8 cellular contexts compared by ENCODE assay signal in genomic region chr9:100505564-100506159, GRCh38. TPM values are rescaled to one million over a fixed set of nuclear protein-coding genes. Genes with fewer than 3 reads are reported as not detected.
DNase-seq lines count a peak whose midpoint lies in the region; ATAC-seq and TF ChIP-seq lines count a peak whose summit lies in the region.

No MANE protein-coding gene starts in this region.

- no peaks in the 10 kb centered on the region for H3F3A ChIP-seq in SK-N-SH (replicated peaks; ENCODE audit: insufficient read depth)

- TF ChIP-seq RAD21 in SK-N-SH (IDR thresholded peaks at IDR 0.05; ENCODE audit: low read length), result peak; percentile 39; the same call in 1 of the 2 replicates

- H2AFZ ChIP-seq in SK-N-SH (ENCODE audit: low read depth), result no peak overlapping the region

- no peaks in the 10 kb centered on the region for H3K9me2 ChIP-seq in SK-N-SH

- no peaks in the 10 kb centered on the region for H3K4me1 ChIP-seq in SK-N-SH (ENCODE audit: control insufficient read depth in 1 of 2, insufficient read depth in 2 of 2, low read depth in 1 of 2, low read length in 1 of 2)

- no peak for TF ChIP-seq EP300 in SK-N-SH (IDR thresholded peaks at IDR 0.05; ENCODE audit: borderline replicate concordance in 1 of 2, low read depth in 1 of 2, low read length in 1 of 2)

- no peaks in the 10 kb centered on the region for H3K9me3 ChIP-seq in SK-N-SH

- no peaks in the 10 kb centered on the region for H3K27me3 ChIP-seq in SK-N-SH (ENCODE audit: insufficient read depth)

- TF ChIP-seq CTCF in 22Rv1 (IDR thresholded peaks at IDR 0.05) (peak; percentile 91), SK-N-SH (IDR thresholded peaks at IDR 0.05) (peak; percentile 75)

- H3K79me2 ChIP-seq in SK-N-SH (ENCODE audit: insufficient read depth), result peaks cover 10% of the 10 kb centered on the region; the same call in 1 of the 2 replicates

- WGBS in SK-N-SH (ENCODE audit: low lambda C conversion rate), result 48% methylated on average over 4 of the region's 4 CpGs

- H3K4me2 ChIP-seq in SK-N-SH, result no peak overlapping the region

- no peaks in the 10 kb centered on the region for H4K20me1 ChIP-seq in SK-N-SH (ENCODE audit: insufficient read depth)

- peak; percentile 33 for DNase-seq in GDM1 (lab: John Stamatoyannopoulos, UW)
- peak; percentile 34 for DNase-seq in SK-N-SH
- peak; percentile 5 for DNase-seq in activated naive CD8-positive, alpha-beta T cell treated with anti-CD3 and anti-CD28 coated beads, Interleukin-2, amount 50 U/mL, for 16 hours (ENCODE audit: low read depth, low spot score)
- peak; percentile 70 for DNase-seq in iris pigment epithelial cell (ENCODE audit: low read depth)
- peak; percentile 66 to 85 for DNase-seq in stimulated activated CD4-positive, alpha-beta T cell treated with anti-CD3 and anti-CD28 coated beads, Interleukin-4, amount 100 ng/mL, for 48 hours (ENCODE audit: low read depth in 2 of 2)

- H3K36me3 ChIP-seq in SK-N-SH (replicated peaks in 1 of 2; ENCODE audit: control insufficient read depth in 1 of 2, insufficient read depth in 2 of 2, low read length in 1 of 2), result peaks cover 0 to 2% of the 10 kb centered on the region in 2 experiments

- CTCF ChIA-PET in SK-N-SH (lab: Yijun Ruan, JAX), result interaction anchor here (0.6 to 1.3 kb wide), 6 partner anchors 9 to 92 kb away, joined by 3 to 7 read pairs (median 3); no protein-coding TSS in a partner anchor

- peak; percentile 61 for ATAC-seq in HG02981 (IDR thresholded peaks at IDR 0.05; ENCODE audit: unreplicated experiment)
- ATAC-seq in GM18498 (IDR thresholded peaks at IDR 0.05; ENCODE audit: unreplicated experiment), result no peak

- H3K27ac ChIP-seq in 22Rv1 (no peak overlapping the region), SK-N-SH (ENCODE audit: low read depth in 2 of 2, low read length in 1 of 2) (no peak overlapping the region)

- peak overlapping the region in 1 of 2 experiments; percentile 27; a peak in 1 of 4 replicates for H3K4me3 ChIP-seq in SK-N-SH (ENCODE audit: low read depth in 2 of 2, low read length in 1 of 2)

- POLR2A ChIA-PET in SK-N-SH (lab: Yijun Ruan, JAX), result no interaction called here

- H3K9ac ChIP-seq in SK-N-SH, result no peak overlapping the region

TF ChIP-seq in SK-N-SH, 30 proteins besides CTCF, POLR2A, EP300 and RAD21:
- TF ChIP-seq SIN3A (IDR thresholded peaks at IDR 0.05; ENCODE audit: borderline replicate concordance, low read depth, low read length) (no peak), TCF12 (IDR thresholded peaks at IDR 0.05) (no peak), RXRA (IDR thresholded peaks at IDR 0.05; ENCODE audit: borderline replicate concordance, low read depth) (no peak), SMC3 (IDR thresholded peaks at IDR 0.05; ENCODE audit: low read depth, low read length) (0 out of 2 replicates have a peak, but pooled peaks have one; percentile 6), PBX3 (IDR thresholded peaks at IDR 0.05) (peak; percentile 67), TEAD4 (IDR thresholded peaks at IDR 0.05; ENCODE audit: borderline replicate concordance, insufficient read depth) (no peak)
- TF ChIP-seq, protein P1, sequence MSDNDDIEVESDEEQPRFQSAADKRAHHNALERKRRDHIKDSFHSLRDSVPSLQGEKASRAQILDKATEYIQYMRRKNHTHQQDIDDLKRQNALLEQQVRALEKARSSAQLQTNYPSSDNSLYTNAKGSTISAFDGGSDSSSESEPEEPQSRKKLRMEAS (IDR thresholded peaks at IDR 0.05; ENCODE audit: low read depth), result no peak
- TF ChIP-seq, protein P2, sequence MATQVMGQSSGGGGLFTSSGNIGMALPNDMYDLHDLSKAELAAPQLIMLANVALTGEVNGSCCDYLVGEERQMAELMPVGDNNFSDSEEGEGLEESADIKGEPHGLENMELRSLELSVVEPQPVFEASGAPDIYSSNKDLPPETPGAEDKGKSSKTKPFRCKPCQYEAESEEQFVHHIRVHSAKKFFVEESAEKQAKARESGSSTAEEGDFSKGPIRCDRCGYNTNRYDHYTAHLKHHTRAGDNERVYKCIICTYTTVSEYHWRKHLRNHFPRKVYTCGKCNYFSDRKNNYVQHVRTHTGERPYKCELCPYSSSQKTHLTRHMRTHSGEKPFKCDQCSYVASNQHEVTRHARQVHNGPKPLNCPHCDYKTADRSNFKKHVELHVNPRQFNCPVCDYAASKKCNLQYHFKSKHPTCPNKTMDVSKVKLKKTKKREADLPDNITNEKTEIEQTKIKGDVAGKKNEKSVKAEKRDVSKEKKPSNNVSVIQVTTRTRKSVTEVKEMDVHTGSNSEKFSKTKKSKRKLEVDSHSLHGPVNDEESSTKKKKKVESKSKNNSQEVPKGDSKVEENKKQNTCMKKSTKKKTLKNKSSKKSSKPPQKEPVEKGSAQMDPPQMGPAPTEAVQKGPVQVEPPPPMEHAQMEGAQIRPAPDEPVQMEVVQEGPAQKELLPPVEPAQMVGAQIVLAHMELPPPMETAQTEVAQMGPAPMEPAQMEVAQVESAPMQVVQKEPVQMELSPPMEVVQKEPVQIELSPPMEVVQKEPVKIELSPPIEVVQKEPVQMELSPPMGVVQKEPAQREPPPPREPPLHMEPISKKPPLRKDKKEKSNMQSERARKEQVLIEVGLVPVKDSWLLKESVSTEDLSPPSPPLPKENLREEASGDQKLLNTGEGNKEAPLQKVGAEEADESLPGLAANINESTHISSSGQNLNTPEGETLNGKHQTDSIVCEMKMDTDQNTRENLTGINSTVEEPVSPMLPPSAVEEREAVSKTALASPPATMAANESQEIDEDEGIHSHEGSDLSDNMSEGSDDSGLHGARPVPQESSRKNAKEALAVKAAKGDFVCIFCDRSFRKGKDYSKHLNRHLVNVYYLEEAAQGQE (IDR thresholded peaks at IDR 0.05; ENCODE audit: low read depth, low read length), result no peak
- TF ChIP-seq, protein P3, sequence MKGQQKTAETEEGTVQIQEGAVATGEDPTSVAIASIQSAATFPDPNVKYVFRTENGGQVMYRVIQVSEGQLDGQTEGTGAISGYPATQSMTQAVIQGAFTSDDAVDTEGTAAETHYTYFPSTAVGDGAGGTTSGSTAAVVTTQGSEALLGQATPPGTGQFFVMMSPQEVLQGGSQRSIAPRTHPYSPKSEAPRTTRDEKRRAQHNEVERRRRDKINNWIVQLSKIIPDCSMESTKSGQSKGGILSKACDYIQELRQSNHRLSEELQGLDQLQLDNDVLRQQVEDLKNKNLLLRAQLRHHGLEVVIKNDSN (IDR thresholded peaks at IDR 0.05; ENCODE audit: borderline replicate concordance, low read depth), result no peak

RNA-seq across cellular contexts. Expression of gene TMEFF1, which starts 32.7 kb away (rescaled TPM):
- polyA plus RNA-seq in SK-N-SH (2012; rRNA removed), result 2.1 and 2.5 TPM in 2 replicates
- 2.4 and 3.4 TPM in 2 replicates for polyA plus RNA-seq in SK-N-SH (2012; cell fraction: cytosol; rRNA removed)
- 0.68 and 1.1 TPM in 2 replicates for polyA plus RNA-seq in SK-N-SH (2012; cell fraction: nucleus; rRNA removed)

Comparison
In these comparisons a context has a peak if more than half of its experiments do, and no peak if none do; other contexts are left out.
1. DNase-seq: peak in every context shown above with its lines; median percentile 76 in stimulated activated CD4-positive, alpha-beta T cell treated with anti-CD3 and anti-CD28 coated beads, Interleukin-4, amount 100 ng/mL, for 48 hours; 70 in iris pigment epithelial cell; 34 in SK-N-SH; 33 in GDM1; 5 in activated naive CD8-positive, alpha-beta T cell treated with anti-CD3 and anti-CD28 coated beads, Interleukin-2, amount 50 U/mL, for 16 hours.